In genomic region chr7:84658286-84658685, GRCh38 we compare ENCODE assay signal across 8 cellular contexts.
"Had no signal": no experiment of that assay in that cellular context is flagged by ENCODE, and none has a peak within 500 bp of the region (broad histone marks: within the 10 kb centered on the region; RNA-seq: fewer than 3 reads in every experiment).

No MANE protein-coding gene starts in this region.

- FAIRE-seq: HTR-8/SVneo had no signal

- DNase-seq: GM23248, GOT3, H7, HFFc6, IMR-90 had no signal

- H3K27ac Mint-ChIP-seq: HFFc6 had no signal

- H3K4me1 ChIP-seq: HAP-1 had no signal

- H3K4me3 Mint-ChIP-seq: HFFc6 had no signal

- H3K27ac ChIP-seq: GM23248 had no signal

- ATAC-seq: HCT116 had no signal

- H3K9ac ChIP-seq: GM23248 had no signal

- H3K4me3 ChIP-seq: GM23248, HAP-1 had no signal

- H2AFZ ChIP-seq: GM23248 had no signal

- H3K36me3 ChIP-seq: HAP-1 had no signal

- H3K9me3 ChIP-seq: HAP-1 had no signal

- H3K9me3 Mint-ChIP-seq: HFFc6 had no signal
